In genomic region chr21:46661627-46662366, GRCh38 we compare ENCODE assay signal across 10 cellular contexts. TPM values are rescaled to one million over a fixed set of nuclear protein-coding genes. Genes with fewer than 3 reads are reported as not detected.
DNase-seq lines count a peak whose midpoint lies in the region; ATAC-seq, FAIRE-seq and TF ChIP-seq lines count a peak whose summit lies in the region.
"Had no signal": no experiment of that assay in that cellular context is flagged by ENCODE, and none has a peak within 500 bp of the region (broad histone marks: within the 10 kb centered on the region; RNA-seq: fewer than 3 reads in every experiment).

No MANE protein-coding gene starts in this region.

- H3K4me3 ChIP-seq in dorsolateral prefrontal cortex (peak overlapping the region in 57 of 59 donors; percentile 7 to 64 (median 47)), transverse colon (peak overlapping the region in 3 of 4 donors; percentile 15 to 28 (median 19))

- H3K27ac ChIP-seq in dorsolateral prefrontal cortex (peak overlapping the region in 51 of 59 donors; percentile 8 to 87 (median 76)), transverse colon (peak overlapping the region in 3 of 4 donors; percentile 35 to 80 (median 68))
- H3K27ac ChIP-seq: neutrophil, VCaP had no signal

- H3K27ac Mint-ChIP-seq in activated T-cell treated with anti-CD3 and anti-CD28 coated beads, Interleukin-2, amount 50 U/mL, for 24 hours = peak overlapping the region; percentile 69
- H3K27ac Mint-ChIP-seq in mesothelial cell of epicardium = peak overlapping the region; percentile 47

- TF ChIP-seq CTCF in dorsolateral prefrontal cortex (IDR thresholded peaks at IDR 0.05 in 54 of 56, conservative IDR thresholded peaks at IDR 0.05 in 2 of 56; ENCODE audit: low read depth in 1 of 56, partially characterized antibody in 56 of 56) = no peak
- no peak for TF ChIP-seq CTCF in mesothelial cell of epicardium (IDR thresholded peaks at IDR 0.05; ENCODE audit: unreplicated experiment)
- TF ChIP-seq CTCF in transverse colon (IDR thresholded peaks at IDR 0.05) = no peak

- no peak for DNase-seq in activated T-cell treated with anti-CD3 and anti-CD28 coated beads, Interleukin-2, amount 50 U/mL, for 24 hours
- no peak for DNase-seq in activated T-cell treated with anti-CD3 and anti-CD28 coated beads, Interleukin-2, amount 50 U/mL, for 48 hours
- DNase-seq in dorsolateral prefrontal cortex (no peak), mesothelial cell of epicardium (ENCODE audit: low spot score in 2 of 2, unreplicated experiment in 2 of 2) (no peak), transverse colon (no peak), urothelium cell line (ENCODE audit: low spot score) (no peak), GF-D8 (lab: John Stamatoyannopoulos, UW) (no peak)

- no peaks in the 10 kb centered on the region for H3K9me3 ChIP-seq in transverse colon
- H3K9me3 ChIP-seq: neutrophil had no signal

- H3K27me3 ChIP-seq in dorsolateral prefrontal cortex = no peaks in the 10 kb centered on the region
- H3K27me3 ChIP-seq in transverse colon = peaks cover 3% of the 10 kb centered on the region

- whole genome bisulfite sequencing in transverse colon (ENCODE audit: low coverage in 1 of 2), 2 donors = 75% methylated on average over 41 of the region's 62 CpGs; no CpG with 5 or more reads in 1 of the 2 donors

- H3K4me1 Mint-ChIP-seq in activated T-cell treated with anti-CD3 and anti-CD28 coated beads, Interleukin-2, amount 50 U/mL, for 24 hours (ENCODE audit: low read depth) = peaks cover 24% of the 10 kb centered on the region
- H3K4me1 Mint-ChIP-seq in mesothelial cell of epicardium = no peaks in the 10 kb centered on the region

- H3K36me3 ChIP-seq in transverse colon = peaks cover 0 to 4% (median 0%) of the 10 kb centered on the region in 4 donors

- ATAC-seq in HG03442 (IDR thresholded peaks at IDR 0.05; ENCODE audit: unreplicated experiment) = no peak

- intact Hi-C loops in dorsolateral prefrontal cortex (cut with DNase I) = no loop called here
- intact Hi-C loops in transverse colon (cut with DNase I; ENCODE audit: low total_unique reads) = no loop called here

- no peaks in the 10 kb centered on the region for H3K9me3 Mint-ChIP-seq in activated T-cell treated with anti-CD3 and anti-CD28 coated beads, Interleukin-2, amount 50 U/mL, for 24 hours
- peaks cover 8% of the 10 kb centered on the region for H3K9me3 Mint-ChIP-seq in mesothelial cell of epicardium

- TF ChIP-seq POLR2A in transverse colon (IDR thresholded peaks at IDR 0.05) = no peak

- no peak for FAIRE-seq in urothelium cell line (lab: Jason Lieb, UNC)

- in situ Hi-C loops in transverse colon (cut with MboI; ENCODE audit: low pct_ligation_motif_present in 1 of 4, low pct_unique_long_range_greater_than_20kb in 1 of 4, low sequenced_read_pairs in 3 of 4) = no loop called here

- peak overlapping the region; percentile 60 for H3K4me3 Mint-ChIP-seq in activated T-cell treated with anti-CD3 and anti-CD28 coated beads, Interleukin-2, amount 50 U/mL, for 24 hours
- no peak overlapping the region for H3K4me3 Mint-ChIP-seq in mesothelial cell of epicardium

- peaks cover 51% of the 10 kb centered on the region for H3K36me3 Mint-ChIP-seq in activated T-cell treated with anti-CD3 and anti-CD28 coated beads, Interleukin-2, amount 50 U/mL, for 24 hours (ENCODE audit: low read depth)
- H3K36me3 Mint-ChIP-seq in mesothelial cell of epicardium = peaks cover 35% of the 10 kb centered on the region

- H3K27me3 Mint-ChIP-seq in activated T-cell treated with anti-CD3 and anti-CD28 coated beads, Interleukin-2, amount 50 U/mL, for 24 hours = no peaks in the 10 kb centered on the region
- H3K27me3 Mint-ChIP-seq in mesothelial cell of epicardium (ENCODE audit: low read depth) = no peaks in the 10 kb centered on the region

- no peak for TF ChIP-seq EP300 in transverse colon (IDR thresholded peaks at IDR 0.05; ENCODE audit: low read depth)

- peaks cover 0 to 2% (median under 1%) of the 10 kb centered on the region in 4 donors for H3K4me1 ChIP-seq in transverse colon

RNA-seq across cellular contexts. Expression of gene PRMT2, which starts 26.3 kb away (rescaled TPM):
- total RNA-seq in dorsolateral prefrontal cortex (100 to 1,000 TPM in 107 of 120 experiments, 10 to 100 TPM in 13; 91.1 to 161 (median 119) TPM), mesothelial cell of epicardium (80.0 to 85.5 TPM (median 84.4 TPM) in 3 replicates), transverse colon (100 to 1,000 TPM in 2 of 4 donors, 10 to 100 TPM in 2; 80.4 to 112 (median 96.2) TPM)

RNA-seq across cellular contexts. Expression of gene S100B, which starts 56.9 kb away (rescaled TPM):
- 100 to 1,000 TPM; 128 to 991 (median 344) TPM for total RNA-seq in dorsolateral prefrontal cortex
- total RNA-seq in mesothelial cell of epicardium = 0.27 TPM in 2 of 3 replicates, not detected in the other
- total RNA-seq in transverse colon = 10 to 100 TPM; 10.6 to 37.2 (median 23.2) TPM
